In the genomic region with DNA sequence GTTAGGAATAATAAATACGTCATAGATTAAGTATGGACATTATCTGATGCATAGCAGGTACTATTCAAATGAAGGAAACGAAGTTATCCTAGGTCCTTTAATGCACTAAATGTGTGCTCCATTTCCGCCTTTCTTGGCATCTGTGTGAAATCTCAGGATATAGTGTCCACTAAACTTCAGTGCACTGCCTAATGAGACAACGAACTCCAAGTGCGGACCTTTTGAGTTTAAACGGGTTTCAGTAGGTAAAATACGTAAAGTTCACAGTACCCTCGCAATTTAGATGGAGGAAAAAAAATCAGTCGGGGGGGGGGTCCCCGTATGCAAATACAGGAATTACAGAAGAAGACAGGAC, we compare ENCODE assay signal across 8 cellular contexts. TPM values are rescaled to one million over a fixed set of nuclear protein-coding genes. Genes with fewer than 3 reads are reported as not detected.
DNase-seq lines count a peak whose midpoint lies in the region; ATAC-seq and TF ChIP-seq lines count a peak whose summit lies in the region.

No MANE protein-coding gene starts in this region.

- H3K27me3 ChIP-seq in BE2C = no peaks in the 10 kb centered on the region
- no peaks in the 10 kb centered on the region for H3K27me3 ChIP-seq in WERI-Rb-1 (ENCODE audit: insufficient read depth, low read depth, severe bottlenecking)
- no peaks in the 10 kb centered on the region for H3K27me3 ChIP-seq in sigmoid colon

- H3K27ac Mint-ChIP-seq in glutamatergic neuron (ENCODE audit: unreplicated experiment) = peak overlapping the region; percentile 48

- H3K36me3 ChIP-seq in BE2C (no peaks in the 10 kb centered on the region), WERI-Rb-1 (peaks cover 3% of the 10 kb centered on the region; the same call in 1 of the 2 replicates), sigmoid colon (no peaks in the 10 kb centered on the region)

- no peak for TF ChIP-seq POLR2A in sigmoid colon (IDR thresholded peaks at IDR 0.05)

- H3K4me1 ChIP-seq in BE2C = no peaks in the 10 kb centered on the region
- peaks cover 0 to 38% (median 22%) of the 10 kb centered on the region in 4 donors for H3K4me1 ChIP-seq in sigmoid colon

- WGBS in sigmoid colon, 2 donors = 2 to 4% methylated on average over 10 of the region's 10 CpGs

- TF ChIP-seq CTCF in BE2C (IDR thresholded peaks at IDR 0.05; ENCODE audit: low read depth, low read length) = no peak
- no peak for TF ChIP-seq CTCF in WERI-Rb-1 (IDR thresholded peaks at IDR 0.05; ENCODE audit: low read depth, low read length)
- TF ChIP-seq CTCF in glutamatergic neuron (IDR thresholded peaks at IDR 0.05; ENCODE audit: partially characterized antibody, unreplicated experiment) = no peak
- no peak for TF ChIP-seq CTCF in sigmoid colon (IDR thresholded peaks at IDR 0.05)

- no peak for TF ChIP-seq EP300 in sigmoid colon (IDR thresholded peaks at IDR 0.05)

- H3K27me3 Mint-ChIP-seq in glutamatergic neuron (ENCODE audit: unreplicated experiment) = no peaks in the 10 kb centered on the region

- H3K4me3 Mint-ChIP-seq in glutamatergic neuron (ENCODE audit: unreplicated experiment) = peak overlapping the region; percentile 97

- H3K9me3 ChIP-seq in BE2C (no peaks in the 10 kb centered on the region), WERI-Rb-1 (ENCODE audit: severe bottlenecking) (no peaks in the 10 kb centered on the region), sigmoid colon (no peaks in the 10 kb centered on the region)

- DNase-seq in BE2C = no peak
- no peak for DNase-seq in WERI-Rb-1
- no peak for DNase-seq in glutamatergic neuron
- DNase-seq in sigmoid colon = no peak
- no peak for DNase-seq in mucosa of gallbladder (ENCODE audit: low spot score)
- DNase-seq in stimulated activated CD4-positive, alpha-beta T cell treated with anti-CD3 and anti-CD28 coated beads, Interleukin-1b, Interleukin-23, amount 100 ng/mL, for 48 hours = no peak

- H3K4me1 Mint-ChIP-seq in glutamatergic neuron (ENCODE audit: low read depth, unreplicated experiment) = peaks cover 4% of the 10 kb centered on the region

- H3K27ac ChIP-seq in WERI-Rb-1 (peak overlapping the region; percentile 91), sigmoid colon (peak overlapping the region; percentile 93 to 99 (median 97))

- ATAC-seq in GM21529 (IDR thresholded peaks at IDR 0.05; ENCODE audit: unreplicated experiment) = peak; percentile 1
- no peak for ATAC-seq in GM18520 (IDR thresholded peaks at IDR 0.05; ENCODE audit: unreplicated experiment)

- intact Hi-C loops in sigmoid colon (cut with DNase I) = loop anchor here (2.0 to 10.0 kb wide), 5 partner anchors 83 to 654 kb away; a partner anchor contains a TSS

- no peaks in the 10 kb centered on the region for H3K36me3 Mint-ChIP-seq in glutamatergic neuron (ENCODE audit: unreplicated experiment)

- peaks cover 2% of the 10 kb centered on the region for H3K9me3 Mint-ChIP-seq in glutamatergic neuron (ENCODE audit: unreplicated experiment)

- H3K4me3 ChIP-seq in BE2C (ENCODE audit: low read depth, low read length) (peak overlapping the region; percentile 63), WERI-Rb-1 (ENCODE audit: low read depth, low read length) (peak overlapping the region; percentile 58), sigmoid colon (peak overlapping the region; percentile 69 to 95 (median 90))

RNA-seq across cellular contexts. Expression of a gene that starts 0.8 kb away (rescaled TPM):
- polyA plus RNA-seq in BE2C (2012; ENCODE audit: insufficient read depth, insufficient read length, low read depth) = 1.1 TPM
- total RNA-seq in glutamatergic neuron (ENCODE audit: unreplicated experiment) (2.1 TPM), sigmoid colon (10 to 100 TPM; 11.0 to 14.7 (median 12.5) TPM), mucosa of gallbladder (14.0 TPM)
- 10 to 100 TPM in 1 of 3 donors, 1 to 10 TPM in 2; 1.2 to 10.2 (median 2.3) TPM for polyA plus RNA-seq in sigmoid colon
